ENCODE assay signal across 17 cellular contexts in the genomic region with DNA sequence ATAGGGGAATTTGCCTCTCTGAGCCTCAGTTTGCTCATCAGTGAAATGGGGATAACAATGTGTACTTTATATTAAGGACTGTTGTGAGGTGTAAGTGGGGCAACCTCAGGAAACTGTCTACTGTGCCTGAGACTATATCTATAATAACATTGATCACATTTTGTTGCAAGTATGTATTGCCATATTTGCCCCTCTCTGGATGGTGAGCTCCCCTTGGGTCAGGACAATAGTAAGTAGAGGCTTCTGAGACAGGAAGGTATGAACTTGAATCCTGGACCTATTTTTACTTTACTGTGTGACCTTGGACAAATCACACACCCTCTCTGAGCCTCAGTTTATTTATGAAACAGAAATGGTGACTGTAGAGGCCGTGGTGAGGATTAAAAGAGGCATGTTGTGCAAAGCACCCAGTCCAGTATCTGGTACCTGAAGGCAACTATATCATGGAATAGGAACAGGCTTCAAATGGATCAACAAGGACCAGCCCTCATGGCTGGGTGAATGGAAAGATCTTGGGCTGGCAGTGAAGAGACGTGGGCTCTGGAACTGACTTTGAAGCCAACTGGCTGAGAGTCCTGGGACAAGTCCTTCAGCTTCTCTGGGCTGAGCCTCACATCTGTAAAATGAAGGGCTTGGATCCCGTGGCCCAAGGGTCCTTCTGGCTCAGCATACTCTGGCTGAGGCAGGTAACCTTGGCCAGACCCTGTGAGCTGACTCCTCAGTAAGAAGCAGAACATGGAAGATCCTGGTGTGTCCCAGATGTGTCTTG. TPM values are rescaled to one million over a fixed set of nuclear protein-coding genes. Genes with fewer than 3 reads are reported as not detected.
DNase-seq lines count a peak whose midpoint lies in the region; TF ChIP-seq lines count a peak whose summit lies in the region.
"Had no signal": no experiment of that assay in that cellular context is flagged by ENCODE, and none has a peak within 500 bp of the region (broad histone marks: within the 10 kb centered on the region; RNA-seq: fewer than 3 reads in every experiment).

No MANE protein-coding gene starts in this region.

- H3K4me1 ChIP-seq in endodermal cell (ENCODE audit: control insufficient read depth, insufficient read depth, low read length), result peaks cover 28% of the 10 kb centered on the region
- peaks cover 64% of the 10 kb centered on the region for H3K4me1 ChIP-seq in thymus (ENCODE audit: control insufficient read depth, insufficient read depth, low read length)
- H3K4me1 ChIP-seq in BE2C, result peaks cover 32% of the 10 kb centered on the region

- H3K4me3 ChIP-seq in SU-DHL-6 (ENCODE audit: insufficient read depth, low read length, poor library complexity, severe bottlenecking), result peak overlapping the region; percentile 7
- no peak overlapping the region for H3K4me3 ChIP-seq in endodermal cell (ENCODE audit: low read length)
- no peak overlapping the region for H3K4me3 ChIP-seq in thymus (ENCODE audit: low read length)
- H3K4me3 ChIP-seq in BE2C (ENCODE audit: low read depth, low read length), result no peak overlapping the region
- H3K4me3 ChIP-seq: hepatocyte, Peyer's patch, thoracic aorta had no signal

- no peak overlapping the region for H2AFZ ChIP-seq in SU-DHL-6 (ENCODE audit: low read depth, low read length, severe bottlenecking)
- H2AFZ ChIP-seq: hepatocyte had no signal

- no peaks in the 10 kb centered on the region for H3K9me3 Mint-ChIP-seq in activated naive CD4-positive, alpha-beta T cell treated with anti-CD3 and anti-CD28 coated beads for 36 hours
- H3K9me3 Mint-ChIP-seq in activated naive CD4-positive, alpha-beta T cell treated with anti-CD3 and anti-CD28 coated beads, Interleukin-2, amount 10 ng/mL, durations not matched to agents 7 days and 5 days, result no peaks in the 10 kb centered on the region
- no peaks in the 10 kb centered on the region for H3K9me3 Mint-ChIP-seq in endodermal cell
- H3K9me3 Mint-ChIP-seq: activated CD4-positive, alpha-beta memory T cell treated with anti-CD3 and anti-CD28 coated beads for 36 hours had no signal

- H3K36me3 ChIP-seq in SU-DHL-6 (ENCODE audit: low read length), result no peaks in the 10 kb centered on the region
- H3K36me3 ChIP-seq in endodermal cell (ENCODE audit: control insufficient read depth, insufficient read depth, low read length), result no peaks in the 10 kb centered on the region
- no peaks in the 10 kb centered on the region for H3K36me3 ChIP-seq in thymus (ENCODE audit: control insufficient read depth, insufficient read depth)
- H3K36me3 ChIP-seq in BE2C, result no peaks in the 10 kb centered on the region
- H3K36me3 ChIP-seq: neutrophil, Peyer's patch, thoracic aorta had no signal

- H3K27me3 Mint-ChIP-seq in activated naive CD4-positive, alpha-beta T cell treated with anti-CD3 and anti-CD28 coated beads for 36 hours (ENCODE audit: low read depth), result no peaks in the 10 kb centered on the region
- peaks cover 7% of the 10 kb centered on the region for H3K27me3 Mint-ChIP-seq in activated naive CD4-positive, alpha-beta T cell treated with anti-CD3 and anti-CD28 coated beads, Interleukin-2, amount 10 ng/mL, durations not matched to agents 7 days and 5 days
- no peaks in the 10 kb centered on the region for H3K27me3 Mint-ChIP-seq in endodermal cell (ENCODE audit: insufficient read depth)
- H3K27me3 Mint-ChIP-seq: activated CD4-positive, alpha-beta memory T cell treated with anti-CD3 and anti-CD28 coated beads for 36 hours had no signal

- TF ChIP-seq CTCF in SU-DHL-6 (IDR thresholded peaks at IDR 0.05; ENCODE audit: insufficient read depth, low read length, poor library complexity, severe bottlenecking) (no peak), endodermal cell (conservative IDR thresholded peaks at IDR 0.05) (no peak), BE2C (IDR thresholded peaks at IDR 0.05; ENCODE audit: low read depth, low read length) (no peak)

- peak overlapping the region; percentile 97 for H3K27ac ChIP-seq in SU-DHL-6 (ENCODE audit: low read depth, low read length)
- no peak overlapping the region for H3K27ac ChIP-seq in endodermal cell (ENCODE audit: low read depth, low read length)
- peak overlapping the region; percentile 74 for H3K27ac ChIP-seq in thymus (ENCODE audit: low read depth)
- H3K27ac ChIP-seq: hepatocyte, neutrophil, thoracic aorta had no signal

- WGBS in endodermal cell (ENCODE audit: insufficient coverage in 1 of 2, insufficient read length in 1 of 2), 2 experiments, result 96 to 100% methylated on average over 3 of the region's 3 CpGs
- WGBS in thymus, result 94% methylated on average over 3 of the region's 3 CpGs

- peaks cover 50% of the 10 kb centered on the region for H3F3A ChIP-seq in SU-DHL-6 (ENCODE audit: insufficient read depth)

- no peak for DNase-seq in activated naive CD4-positive, alpha-beta T cell treated with anti-CD3 and anti-CD28 coated beads for 36 hours
- DNase-seq in activated naive CD4-positive, alpha-beta T cell treated with anti-CD3 and anti-CD28 coated beads, Interleukin-2, amount 10 ng/mL, durations not matched to agents 7 days and 5 days, result no peak
- no peak for DNase-seq in endodermal cell
- no peak for DNase-seq in ureter (ENCODE audit: low spot score)
- no peak for DNase-seq in RPMI8226
- no peak for DNase-seq in BE2C
- DNase-seq: activated naive CD4-positive, alpha-beta T cell; cerebellar nuclear complex; erythroblast; MM.1S had no signal

- H3K9me2 ChIP-seq in SU-DHL-6 (replicated peaks; ENCODE audit: insufficient read depth, low read length), result no peaks in the 10 kb centered on the region

- H3K4me2 ChIP-seq in SU-DHL-6 (ENCODE audit: low read depth, low read length, poor library complexity, severe bottlenecking), result peak overlapping the region; percentile 54
- H3K4me2 ChIP-seq: hepatocyte had no signal

- no peaks in the 10 kb centered on the region for H3K9me3 ChIP-seq in SU-DHL-6 (ENCODE audit: insufficient read depth, low read length)
- H3K9me3 ChIP-seq in endodermal cell (ENCODE audit: control insufficient read depth, low read length), result no peaks in the 10 kb centered on the region
- H3K9me3 ChIP-seq in thymus (ENCODE audit: control insufficient read depth), result no peaks in the 10 kb centered on the region
- no peaks in the 10 kb centered on the region for H3K9me3 ChIP-seq in BE2C
- H3K9me3 ChIP-seq: neutrophil, Peyer's patch, thoracic aorta had no signal

- intact Hi-C loops in activated naive CD4-positive, alpha-beta T cell treated with anti-CD3 and anti-CD28 coated beads for 36 hours (cut with micrococcal nuclease), result no loop called here

- H3K4me3 Mint-ChIP-seq in activated naive CD4-positive, alpha-beta T cell treated with anti-CD3 and anti-CD28 coated beads for 36 hours, result no peak overlapping the region
- no peak overlapping the region for H3K4me3 Mint-ChIP-seq in activated naive CD4-positive, alpha-beta T cell treated with anti-CD3 and anti-CD28 coated beads, Interleukin-2, amount 10 ng/mL, durations not matched to agents 7 days and 5 days
- H3K4me3 Mint-ChIP-seq in endodermal cell, result no peak overlapping the region
- H3K4me3 Mint-ChIP-seq: activated CD4-positive, alpha-beta memory T cell treated with anti-CD3 and anti-CD28 coated beads for 36 hours had no signal

- CTCF ChIA-PET in activated naive CD4-positive, alpha-beta T cell treated with anti-CD3 and anti-CD28 coated beads for 36 hours (lab: Charles Lee), result interaction anchor here (0.6 to 1.3 kb wide), 5 partner anchors 17 to 177 kb away, joined by 3 to 6 read pairs (median 5); no protein-coding TSS in a partner anchor
- CTCF ChIA-PET in activated naive CD4-positive, alpha-beta T cell treated with anti-CD3 and anti-CD28 coated beads, Interleukin-2, amount 10 ng/mL, durations not matched to agents 7 days and 5 days (lab: Charles Lee), result interaction anchor here (1.0 kb wide), 1 partner anchor 43 kb away, joined by 3 read pairs; no protein-coding TSS in a partner anchor

- peaks cover 83% of the 10 kb centered on the region for H3K4me1 Mint-ChIP-seq in activated naive CD4-positive, alpha-beta T cell treated with anti-CD3 and anti-CD28 coated beads for 36 hours (ENCODE audit: low read depth)
- H3K4me1 Mint-ChIP-seq in activated naive CD4-positive, alpha-beta T cell treated with anti-CD3 and anti-CD28 coated beads, Interleukin-2, amount 10 ng/mL, durations not matched to agents 7 days and 5 days, result peaks cover 80% of the 10 kb centered on the region
- H3K4me1 Mint-ChIP-seq in endodermal cell, result peaks cover 65% of the 10 kb centered on the region

- H3K79me2 ChIP-seq in SU-DHL-6 (ENCODE audit: insufficient read depth, low read length), result no peaks in the 10 kb centered on the region
- H3K79me2 ChIP-seq: hepatocyte had no signal

- H3K27me3 ChIP-seq in SU-DHL-6 (ENCODE audit: low read length) (no peaks in the 10 kb centered on the region), endodermal cell (ENCODE audit: control insufficient read depth, insufficient read depth, low read length, poor library complexity, severe bottlenecking) (no peaks in the 10 kb centered on the region), thymus (ENCODE audit: control insufficient read depth, insufficient read depth) (no peaks in the 10 kb centered on the region), BE2C (no peaks in the 10 kb centered on the region)
- H3K27me3 ChIP-seq: hepatocyte, Peyer's patch had no signal

- H4K20me1 ChIP-seq in SU-DHL-6 (ENCODE audit: low read depth, low read length), result no peaks in the 10 kb centered on the region

- no peaks in the 10 kb centered on the region for H3K36me3 Mint-ChIP-seq in activated naive CD4-positive, alpha-beta T cell treated with anti-CD3 and anti-CD28 coated beads for 36 hours (ENCODE audit: low read depth)
- H3K36me3 Mint-ChIP-seq in activated naive CD4-positive, alpha-beta T cell treated with anti-CD3 and anti-CD28 coated beads, Interleukin-2, amount 10 ng/mL, durations not matched to agents 7 days and 5 days, result peaks cover 1% of the 10 kb centered on the region
- H3K36me3 Mint-ChIP-seq in endodermal cell (ENCODE audit: low read depth), result no peaks in the 10 kb centered on the region
- H3K36me3 Mint-ChIP-seq: activated CD4-positive, alpha-beta memory T cell treated with anti-CD3 and anti-CD28 coated beads for 36 hours had no signal

- H3K9ac ChIP-seq in SU-DHL-6 (ENCODE audit: low read length), result peak overlapping the region; percentile 57
- no peak overlapping the region for H3K9ac ChIP-seq in endodermal cell (ENCODE audit: extremely low read depth, low read length, poor library complexity, severe bottlenecking)

- H3K27ac Mint-ChIP-seq in activated naive CD4-positive, alpha-beta T cell treated with anti-CD3 and anti-CD28 coated beads for 36 hours, result peak overlapping the region; percentile 71
- H3K27ac Mint-ChIP-seq in activated naive CD4-positive, alpha-beta T cell treated with anti-CD3 and anti-CD28 coated beads, Interleukin-2, amount 10 ng/mL, durations not matched to agents 7 days and 5 days, result no peak overlapping the region
- H3K27ac Mint-ChIP-seq in endodermal cell, result peak overlapping the region; percentile 70
- H3K27ac Mint-ChIP-seq: activated CD4-positive, alpha-beta memory T cell treated with anti-CD3 and anti-CD28 coated beads for 36 hours had no signal

RNA-seq across cellular contexts. Expression of gene ID3, which starts 35.0 kb away (rescaled TPM):
- 10 to 100 TPM; 69.5 to 74.6 TPM for total RNA-seq in activated naive CD4-positive, alpha-beta T cell treated with anti-CD3 and anti-CD28 coated beads for 36 hours
- 100 to 1,000 TPM; 281 to 338 TPM for total RNA-seq in endodermal cell
- 319 TPM for polyA plus RNA-seq in endodermal cell (2013, experiment 1 of 2)
- 289 TPM for polyA plus RNA-seq in endodermal cell (2013, experiment 2 of 2)
- polyA plus RNA-seq in thymus, result 131 TPM
- 81.0 TPM for total RNA-seq in ureter
- polyA plus RNA-seq in BE2C (2012; ENCODE audit: insufficient read depth, insufficient read length, low read depth), result 63.3 TPM
